8 cellular contexts compared by ENCODE assay signal in genomic region chrX:102745513-102746133, GRCh38.
DNase-seq lines count a peak whose midpoint lies in the region; ATAC-seq and TF ChIP-seq lines count a peak whose summit lies in the region.

No MANE protein-coding gene starts in this region.

- TF ChIP-seq CTCF in coronary artery (IDR thresholded peaks at IDR 0.05): no peak

- peak; percentile 13 for DNase-seq in stimulated activated CD4-positive, alpha-beta T cell treated with anti-CD3 and anti-CD28 coated beads, Interleukin-4, amount 100 ng/mL, for 1 hour
- no peak for DNase-seq in stimulated activated CD4-positive, alpha-beta T cell treated with anti-CD3 and anti-CD28 coated beads, Interleukin-2, amount 100 ng/mL, for 48 hours
- DNase-seq in coronary artery (ENCODE audit: low spot score) (no peak), foreskin melanocyte (no peak), OCI-M1 (lab: John Stamatoyannopoulos, UW) (no peak)

- no peaks in the 10 kb centered on the region for H3K4me1 ChIP-seq in muscle layer of duodenum (ENCODE audit: control insufficient read depth in 1 of 2, insufficient read depth in 2 of 2, low read length in 2 of 2)

- no peaks in the 10 kb centered on the region for H3K27me3 ChIP-seq in muscle layer of duodenum (ENCODE audit: low read depth, low read length)

- H3K27ac ChIP-seq in coronary artery: no peak overlapping the region
- no peak overlapping the region for H3K27ac ChIP-seq in muscle layer of duodenum (ENCODE audit: low read length)

- ATAC-seq in HG03196 (IDR thresholded peaks at IDR 0.05; ENCODE audit: unreplicated experiment) (no peak), GM21723 (IDR thresholded peaks at IDR 0.05; ENCODE audit: unreplicated experiment) (no peak)

- H3K9me3 ChIP-seq in muscle layer of duodenum (ENCODE audit: control insufficient read depth in 1 of 2, low read length in 2 of 2): no peaks in the 10 kb centered on the region

- H3K4me3 ChIP-seq in coronary artery: peak overlapping the region; percentile 74
- H3K4me3 ChIP-seq in muscle layer of duodenum (ENCODE audit: low read depth in 1 of 2, low read length in 2 of 2): peak overlapping the region; percentile 33 to 69

- H3K36me3 ChIP-seq in muscle layer of duodenum (ENCODE audit: control insufficient read depth in 1 of 2, insufficient read depth in 2 of 2, low read length in 2 of 2): no peaks in the 10 kb centered on the region
